13 cellular contexts compared by ENCODE assay signal in genomic region chr6:69084746-69085335, GRCh38.
"Had no signal": no experiment of that assay in that cellular context is flagged by ENCODE, and none has a peak within 500 bp of the region (broad histone marks: within the 10 kb centered on the region; RNA-seq: fewer than 3 reads in every experiment).

No MANE protein-coding gene starts in this region.

- DNase-seq: activated naive CD4-positive, alpha-beta T cell treated with anti-CD3 and anti-CD28 coated beads, Interleukin-2, amount 10 ng/mL, durations not matched to agents 7 days and 5 days; activated T-cell treated with anti-CD3 and anti-CD28 coated beads for 4 hours; dorsolateral prefrontal cortex; endodermal cell; islet precursor cell; left lung; mammary epithelial cell; naive thymus-derived CD8-positive, alpha-beta T cell; stimulated activated naive CD8-positive, alpha-beta T cell treated with anti-CD3 and anti-CD28 coated beads, Interleukin-15, Interleukin-2, amounts not matched to agents 100 U/mL and 50 U/mL, for 24 hours; T-helper 1 cell; T1000; transverse colon had no signal

- H3K9me3 Mint-ChIP-seq: activated naive CD4-positive, alpha-beta T cell treated with anti-CD3 and anti-CD28 coated beads, Interleukin-2, amount 10 ng/mL, durations not matched to agents 7 days and 5 days had no signal

- H3K4me3 Mint-ChIP-seq: activated naive CD4-positive, alpha-beta T cell treated with anti-CD3 and anti-CD28 coated beads, Interleukin-2, amount 10 ng/mL, durations not matched to agents 7 days and 5 days; endodermal cell; naive thymus-derived CD8-positive, alpha-beta T cell had no signal

- H3K4me1 Mint-ChIP-seq: activated naive CD4-positive, alpha-beta T cell treated with anti-CD3 and anti-CD28 coated beads, Interleukin-2, amount 10 ng/mL, durations not matched to agents 7 days and 5 days; naive thymus-derived CD8-positive, alpha-beta T cell had no signal

- H3K4me3 ChIP-seq: ascending aorta, dorsolateral prefrontal cortex, left lung, transverse colon had no signal

- H3K36me3 Mint-ChIP-seq: activated naive CD4-positive, alpha-beta T cell treated with anti-CD3 and anti-CD28 coated beads, Interleukin-2, amount 10 ng/mL, durations not matched to agents 7 days and 5 days; naive thymus-derived CD8-positive, alpha-beta T cell had no signal

- H3K27ac Mint-ChIP-seq: activated naive CD4-positive, alpha-beta T cell treated with anti-CD3 and anti-CD28 coated beads, Interleukin-2, amount 10 ng/mL, durations not matched to agents 7 days and 5 days; endodermal cell; naive thymus-derived CD8-positive, alpha-beta T cell had no signal

- H3K27me3 Mint-ChIP-seq: activated naive CD4-positive, alpha-beta T cell treated with anti-CD3 and anti-CD28 coated beads, Interleukin-2, amount 10 ng/mL, durations not matched to agents 7 days and 5 days had no signal
